1 cellular context compared by ENCODE assay signal in genomic region chr5:132747693-132748440, GRCh38.
A peak's percentile ranks its signal among the peaks of the same experiment; 100 is the strongest.
TF ChIP-seq lines count a peak whose summit lies in the region.

No MANE protein-coding gene starts in this region.

TF ChIP-seq in K562, 482 proteins besides CTCF, POLR2A, EP300 and RAD21:
- TF ChIP-seq TRIM28 (IDR thresholded peaks at IDR 0.05) (no peak), TEAD1 (CRISPR knock-in tag; IDR thresholded peaks at IDR 0.05) (no peak), MECOM (CRISPR knock-in tag; IDR thresholded peaks at IDR 0.05) (no peak), ATF7 (IDR thresholded peaks at IDR 0.05) (no peak), POLR2G (IDR thresholded peaks at IDR 0.05; ENCODE audit: low read depth, low read length) (peak; percentile 34; the same call in 1 of the 2 replicates), TBL1XR1 (IDR thresholded peaks at IDR 0.05; ENCODE audit: low read length in 2 of 2) (no peak), CHD1 (IDR thresholded peaks at IDR 0.05; ENCODE audit: low read length) (no peak), ZNF512 (tag; IDR thresholded peaks at IDR 0.05) (no peak), HCFC1 (IDR thresholded peaks at IDR 0.05; ENCODE audit: low read depth, low read length) (no peak), XRCC5 (IDR thresholded peaks at IDR 0.05; ENCODE audit: low read depth, low read length) (no peak), ZNF644 (tag; IDR thresholded peaks at IDR 0.05; ENCODE audit: low read depth) (no peak), ZBTB33 (CRISPR knock-in tag; IDR thresholded peaks at IDR 0.05) (peak; percentile 70), RBM34 (IDR thresholded peaks at IDR 0.05; ENCODE audit: borderline replicate concordance, insufficient read depth, low read length) (no peak)
